Comparison of ENCODE assay signal across 8 cellular contexts in genomic region chr15:45635191-45635638, GRCh38. TPM values are rescaled to one million over a fixed set of nuclear protein-coding genes. Genes with fewer than 3 reads are reported as not detected.
DNase-seq lines count a peak whose midpoint lies in the region; ATAC-seq and TF ChIP-seq lines count a peak whose summit lies in the region.

No MANE protein-coding gene starts in this region.

- H3K79me1 ChIP-seq in IMR-90 (ENCODE audit: low read depth in 1 of 2, low read length in 2 of 2): peaks cover 8 to 17% of the 10 kb centered on the region in 2 experiments

- H3K27me3 ChIP-seq in IMR-90 (ENCODE audit: control insufficient read depth, insufficient read depth, low read length): no peaks in the 10 kb centered on the region
- H3K27me3 ChIP-seq in ectodermal cell (ENCODE audit: control insufficient read depth, insufficient read depth, low read length, poor library complexity, severe bottlenecking): peaks cover 31% of the 10 kb centered on the region

- peak overlapping the region; percentile 49; the same call in 1 of the 2 replicates for H3K27ac ChIP-seq in IMR-90 (ENCODE audit: insufficient read depth, low read length)
- H3K27ac ChIP-seq in ectodermal cell (ENCODE audit: insufficient read depth, low read depth, low read length, poor library complexity, severe bottlenecking): no peak overlapping the region
- H3K27ac ChIP-seq in mesodermal cell (ENCODE audit: low read depth, low read length, severe bottlenecking): no peak overlapping the region

- H3K14ac ChIP-seq in IMR-90 (replicated peaks; ENCODE audit: low read depth, low read length): 0 out of 2 replicates have a peak overlapping the region, but pooled peaks have one; percentile 62

- H3K36me3 ChIP-seq in IMR-90 (ENCODE audit: control insufficient read depth, insufficient read depth, low read length) (no peaks in the 10 kb centered on the region), ectodermal cell (ENCODE audit: control insufficient read depth, insufficient read depth, low read length) (no peaks in the 10 kb centered on the region), mesodermal cell (ENCODE audit: control insufficient read depth, insufficient read depth, low read length) (no peaks in the 10 kb centered on the region)

- peak overlapping the region; percentile 27; the same call in 1 of the 2 replicates for H3K23ac ChIP-seq in IMR-90 (ENCODE audit: low read depth, low read length)

- H2BK120ac ChIP-seq in IMR-90 (ENCODE audit: low read depth, low read length): peak overlapping the region; percentile 58; the same call in 1 of the 2 replicates

- no peak overlapping the region for H2BK20ac ChIP-seq in IMR-90 (ENCODE audit: low read depth, low read length)

- peak overlapping the region; percentile 83 for H2AK9ac ChIP-seq in IMR-90 (replicated peaks; ENCODE audit: low read depth, low read length, poor library complexity)

- TF ChIP-seq POLR2A in IMR-90 (IDR thresholded peaks at IDR 0.05; ENCODE audit: low read depth, low read length): no peak

- H4K8ac ChIP-seq in IMR-90 (ENCODE audit: low read depth in 2 of 2, low read length in 2 of 2): peak overlapping the region; percentile 75 to 78; a peak in 3 of 4 replicates

- peaks cover 44% of the 10 kb centered on the region for H3K4me1 Mint-ChIP-seq in activated CD4-positive, alpha-beta T cell treated with anti-CD3 and anti-CD28 coated beads, Interleukin-2, amount 10 ng/mL, durations not matched to agents 24 days and 14 days

- intact Hi-C loops in IMR-90 (cut with micrococcal nuclease): no loop called here
- intact Hi-C loops in activated CD4-positive, alpha-beta T cell treated with anti-CD3 and anti-CD28 coated beads, Interleukin-2, amount 10 ng/mL, durations not matched to agents 24 days and 14 days (cut with micrococcal nuclease): loop anchor here (1.0 kb wide), 1 partner anchor 48 kb away; the partner anchor contains the start of gene BLOC1S6

- dilution Hi-C loops in IMR-90 (cut with HindIII; ENCODE audit: low sequenced_read_pairs, unreplicated experiment): no loop called here

- H3K4me3 Mint-ChIP-seq in activated CD4-positive, alpha-beta T cell treated with anti-CD3 and anti-CD28 coated beads, Interleukin-2, amount 10 ng/mL, durations not matched to agents 24 days and 14 days: peak overlapping the region; percentile 100

- no peaks in the 10 kb centered on the region for H4K20me1 ChIP-seq in IMR-90 (ENCODE audit: insufficient read depth, low read length)

- peaks cover 2% of the 10 kb centered on the region for H3K27me3 Mint-ChIP-seq in activated CD4-positive, alpha-beta T cell treated with anti-CD3 and anti-CD28 coated beads, Interleukin-2, amount 10 ng/mL, durations not matched to agents 24 days and 14 days

- H3K9ac ChIP-seq in IMR-90 (ENCODE audit: low read depth, low read length): peak overlapping the region; percentile 54

- peaks cover 8% of the 10 kb centered on the region for H3K9me1 ChIP-seq in IMR-90 (ENCODE audit: insufficient read depth, low read length)

- peak overlapping the region; percentile 56 for H3K4me3 ChIP-seq in IMR-90 (ENCODE audit: insufficient read depth, low read depth, low read length)
- H3K4me3 ChIP-seq in ectodermal cell (ENCODE audit: insufficient read depth, low read depth, low read length): peak overlapping the region; percentile 49
- peak overlapping the region; percentile 43 for H3K4me3 ChIP-seq in mesodermal cell (ENCODE audit: extremely low read depth, insufficient read depth, low read length, poor library complexity, severe bottlenecking)

- in situ Hi-C loops in IMR-90 (cut with MboI; ENCODE audit: low sequenced_read_pairs): no loop called here

- peak; percentile 57 for ATAC-seq in GM21515 (IDR thresholded peaks at IDR 0.05; ENCODE audit: unreplicated experiment)
- peak; percentile 15 for ATAC-seq in IMR-90 (ENCODE audit: low read depth)

- H2AK5ac ChIP-seq in IMR-90 (ENCODE audit: low read depth, low read length): no peak overlapping the region

- H3K36me3 Mint-ChIP-seq in activated CD4-positive, alpha-beta T cell treated with anti-CD3 and anti-CD28 coated beads, Interleukin-2, amount 10 ng/mL, durations not matched to agents 24 days and 14 days (ENCODE audit: low read depth): peaks cover 33% of the 10 kb centered on the region

- DNase-seq in DMS53 treated with DMSO at 0.1 percent for 48 hours (lab: John Stamatoyannopoulos, UW; ENCODE audit: unreplicated experiment): peak; percentile 12
- no peak for DNase-seq in IMR-90
- DNase-seq in activated CD4-positive, alpha-beta T cell treated with anti-CD3 and anti-CD28 coated beads, Interleukin-2, amount 10 ng/mL, durations not matched to agents 24 days and 14 days: peak; percentile 90
- peak; percentile 39 to 51 for DNase-seq in stimulated activated CD8-positive, alpha-beta memory T cell treated with anti-CD3 and anti-CD28 coated beads, Interleukin-2, amount 100 ng/mL, for 1 hour (ENCODE audit: low read depth in 2 of 2)
- DNase-seq in NCI-H187 treated with DMSO at 0.1 percent for 48 hours (lab: John Stamatoyannopoulos, UW): no peak

- 5% methylated on average over 14 of the region's 29 CpGs; no CpG with 5 or more reads in 1 of the 2 experiments for WGBS in IMR-90 (ENCODE audit: extremely low coverage in 2 of 2, insufficient read length in 1 of 2), 2 experiments
- WGBS in ectodermal cell, 2 experiments: 1 to 2% methylated on average over 29 of the region's 29 CpGs
- 0 to 3% methylated on average over 20 to 23 of the region's 29 CpGs for WGBS in mesodermal cell (ENCODE audit: insufficient coverage in 2 of 2), 2 experiments

- no peaks in the 10 kb centered on the region for H3K9me3 ChIP-seq in IMR-90 (ENCODE audit: control insufficient read depth, insufficient read depth, low read length)
- no peaks in the 10 kb centered on the region for H3K9me3 ChIP-seq in ectodermal cell (ENCODE audit: control insufficient read depth, low read length)
- H3K9me3 ChIP-seq in mesodermal cell (ENCODE audit: control insufficient read depth, low read length): no peaks in the 10 kb centered on the region

- peak overlapping the region; percentile 85 for H3K4me2 ChIP-seq in IMR-90 (ENCODE audit: low read depth, low read length)

- peak; percentile 32 for TF ChIP-seq CTCF in IMR-90 (conservative IDR thresholded peaks at IDR 0.05; ENCODE audit: low read depth, low read length)

- peak overlapping the region; percentile 98 for H3K27ac Mint-ChIP-seq in activated CD4-positive, alpha-beta T cell treated with anti-CD3 and anti-CD28 coated beads, Interleukin-2, amount 10 ng/mL, durations not matched to agents 24 days and 14 days

- H3K4ac ChIP-seq in IMR-90 (ENCODE audit: low read depth, low read length): peak overlapping the region; percentile 77; the same call in 1 of the 2 replicates

- H3K9me3 Mint-ChIP-seq in activated CD4-positive, alpha-beta T cell treated with anti-CD3 and anti-CD28 coated beads, Interleukin-2, amount 10 ng/mL, durations not matched to agents 24 days and 14 days: no peaks in the 10 kb centered on the region

- no peak for TF ChIP-seq RAD21 in IMR-90 (IDR thresholded peaks at IDR 0.05; ENCODE audit: low read length)

- peak overlapping the region; percentile 2 for H4K5ac ChIP-seq in IMR-90 (ENCODE audit: low read depth, low read length)

- H4K91ac ChIP-seq in IMR-90 (ENCODE audit: insufficient read depth, low read depth, low read length): peak overlapping the region; percentile 19; the same call in 1 of the 2 replicates

- peak overlapping the region; percentile 97 for H2AFZ ChIP-seq in IMR-90 (replicated peaks; ENCODE audit: low read length, poor library complexity)

- H2BK15ac ChIP-seq in IMR-90 (ENCODE audit: low read depth, low read length): peak overlapping the region; percentile 55; the same call in 2 of the 3 replicates

- BruUV-seq in IMR-90 (replicated peaks; lab: Mats Ljungman, UMichigan): TSS peak; percentile 24

- peak overlapping the region; percentile 7 for H3K18ac ChIP-seq in IMR-90 (ENCODE audit: low read depth, low read length)

- H3K56ac ChIP-seq in IMR-90 (ENCODE audit: extremely low read depth, insufficient read depth, low read length): peak overlapping the region; percentile 43; the same call in 1 of the 2 replicates

- no peak overlapping the region for H2BK5ac ChIP-seq in IMR-90 (ENCODE audit: low read depth, low read length, poor library complexity, severe bottlenecking)

- H3K4me1 ChIP-seq in IMR-90 (ENCODE audit: control insufficient read depth, insufficient read depth, low read length) (peaks cover 16% of the 10 kb centered on the region), ectodermal cell (ENCODE audit: control insufficient read depth, insufficient read depth, low read length) (peaks cover 3% of the 10 kb centered on the region), mesodermal cell (ENCODE audit: control insufficient read depth, insufficient read depth, low read length, poor library complexity, severe bottlenecking) (peaks cover 6% of the 10 kb centered on the region)

- POLR2A ChIA-PET in IMR-90 (lab: Charles Lee; ENCODE audit: unreplicated experiment): no interaction called here

- CTCF ChIA-PET in IMR-90 (lab: Yijun Ruan, JAX): no interaction called here

TF ChIP-seq in IMR-90, 13 proteins besides CTCF, POLR2A, EP300 and RAD21 (continues in another document):
- TF ChIP-seq SMC3 (IDR thresholded peaks at IDR 0.05; ENCODE audit: low read depth, low read length) (no peak), RCOR1 (IDR thresholded peaks at IDR 0.05; ENCODE audit: insufficient replicate concordance, low read length) (no peak), MXI1 (IDR thresholded peaks at IDR 0.05; ENCODE audit: borderline replicate concordance, low read depth, low read length) (no peak)

RNA-seq across cellular contexts. Expression of gene SQOR, which starts 0.4 kb away (rescaled TPM):
- total RNA-seq in IMR-90 (2012; rRNA removed): 39.2 and 40.3 TPM in 2 replicates
- 21.2 and 22.1 TPM in 2 replicates for polyA plus RNA-seq in IMR-90 (2012; rRNA removed)
- 18.5 and 19.9 TPM in 2 replicates for polyA plus RNA-seq in IMR-90 (2012; cell fraction: cytosol; rRNA removed)
- polyA plus RNA-seq in IMR-90 (2012; cell fraction: nucleus; rRNA removed; ENCODE audit: low replicate concordance): 7.4 and 18.0 TPM in 2 replicates
- 103 and 108 TPM in 2 replicates for total RNA-seq in activated CD4-positive, alpha-beta T cell treated with anti-CD3 and anti-CD28 coated beads, Interleukin-2, amount 10 ng/mL, durations not matched to agents 24 days and 14 days
- polyA plus RNA-seq in ectodermal cell (2013, experiment 1 of 4): 0.74 TPM
- polyA plus RNA-seq in ectodermal cell (2013, experiment 2 of 4): 0.62 TPM
- polyA plus RNA-seq in ectodermal cell (2013, experiment 3 of 4): 0.37 TPM
- 0.73 TPM for polyA plus RNA-seq in ectodermal cell (2013, experiment 4 of 4)
- 0.59 TPM for polyA plus RNA-seq in mesodermal cell (2013, experiment 1 of 2)
- 0.66 TPM for polyA plus RNA-seq in mesodermal cell (2013, experiment 2 of 2)

RNA-seq across cellular contexts. Expression of gene BLOC1S6, which starts 48.0 kb away (rescaled TPM):
- total RNA-seq in IMR-90 (2012; rRNA removed): 40.9 and 78.3 TPM in 2 replicates
- polyA plus RNA-seq in IMR-90 (2012; rRNA removed): 17.9 and 21.7 TPM in 2 replicates
- 7.2 and 12.0 TPM in 2 replicates for polyA plus RNA-seq in IMR-90 (2012; cell fraction: cytosol; rRNA removed)
- 2.2 and 9.9 TPM in 2 replicates for polyA plus RNA-seq in IMR-90 (2012; cell fraction: nucleus; rRNA removed; ENCODE audit: low replicate concordance)
- 42.8 and 44.8 TPM in 2 replicates for total RNA-seq in activated CD4-positive, alpha-beta T cell treated with anti-CD3 and anti-CD28 coated beads, Interleukin-2, amount 10 ng/mL, durations not matched to agents 24 days and 14 days
- 48.6 TPM for polyA plus RNA-seq in ectodermal cell (2013, experiment 1 of 4)
- polyA plus RNA-seq in ectodermal cell (2013, experiment 2 of 4): 56.0 TPM
- 43.0 TPM for polyA plus RNA-seq in ectodermal cell (2013, experiment 3 of 4)
- 42.7 TPM for polyA plus RNA-seq in ectodermal cell (2013, experiment 4 of 4)
- polyA plus RNA-seq in mesodermal cell (2013, experiment 1 of 2): 36.9 TPM
- 39.1 TPM for polyA plus RNA-seq in mesodermal cell (2013, experiment 2 of 2)

Comparison
In these comparisons a context has a peak if more than half of its experiments do, and no peak if none do; other contexts are left out.
1. DNase-seq: peak in DMS53 treated with DMSO at 0.1 percent for 48 hours (single experiment), activated CD4-positive, alpha-beta T cell treated with anti-CD3 and anti-CD28 coated beads, Interleukin-2, amount 10 ng/mL, durations not matched to agents 24 days and 14 days (single experiment) and stimulated activated CD8-positive, alpha-beta memory T cell treated with anti-CD3 and anti-CD28 coated beads, Interleukin-2, amount 100 ng/mL, for 1 hour (2 of 2); none in IMR-90 (single experiment) and NCI-H187 treated with DMSO at 0.1 percent for 48 hours (single experiment).
2. Peak in every context shown above with its lines, with median percentiles within 50 percentile points of each other: H3K4me3 ChIP-seq.